23 cellular contexts compared by ENCODE assay signal in genomic region chr1:54222711-54223110, GRCh38. TPM values are rescaled to one million over a fixed set of nuclear protein-coding genes. Genes with fewer than 3 reads are reported as not detected.
DNase-seq lines count a peak whose midpoint lies in the region; ATAC-seq and TF ChIP-seq lines count a peak whose summit lies in the region.
"Had no signal": no experiment of that assay in that cellular context is flagged by ENCODE, and none has a peak within 500 bp of the region (broad histone marks: within the 10 kb centered on the region; RNA-seq: fewer than 3 reads in every experiment).

No MANE protein-coding gene starts in this region.

- peak overlapping the region; percentile 33 for H3K27ac Mint-ChIP-seq in activated naive CD4-positive, alpha-beta T cell treated with anti-CD3 and anti-CD28 coated beads, Interleukin-2, amount 10 ng/mL, durations not matched to agents 7 days and 5 days
- H3K27ac Mint-ChIP-seq in brain (peak overlapping the region in 4 of 5 experiments; percentile 21 to 62 (median 48)), neural progenitor cell (peak overlapping the region; percentile 10), T-cell (peak overlapping the region in 1 of 2 donors; percentile 7)

- H4K20me1 ChIP-seq in neural progenitor cell (ENCODE audit: low read depth), result peaks cover 36% of the 10 kb centered on the region

- no peaks in the 10 kb centered on the region for H3K4me1 ChIP-seq in HEK293 (ENCODE audit: control insufficient read depth, insufficient read depth, low read length)
- H3K4me1 ChIP-seq in neural progenitor cell, result no peaks in the 10 kb centered on the region

- no peak overlapping the region for H3K4me2 ChIP-seq in neural progenitor cell

- H3K4me3 Mint-ChIP-seq in activated naive CD4-positive, alpha-beta T cell treated with anti-CD3 and anti-CD28 coated beads, Interleukin-2, amount 10 ng/mL, durations not matched to agents 7 days and 5 days, result no peak overlapping the region
- H3K4me3 Mint-ChIP-seq in brain, result no peak overlapping the region
- H3K4me3 Mint-ChIP-seq in neural progenitor cell, result no peak overlapping the region
- no peak overlapping the region for H3K4me3 Mint-ChIP-seq in T-cell
- H3K4me3 Mint-ChIP-seq: CD14-positive monocyte, memory B cell had no signal

- peaks cover 10% of the 10 kb centered on the region for H3F3A ChIP-seq in neural progenitor cell (ENCODE audit: low read depth)

- in situ Hi-C loops in brain microvascular endothelial cell (cut with HindIII; ENCODE audit: low pct_ligation_motif_present, low sequenced_read_pairs), result no loop called here

- DNase-seq in activated naive CD4-positive, alpha-beta T cell treated with anti-CD3 and anti-CD28 coated beads, Interleukin-2, amount 10 ng/mL, durations not matched to agents 7 days and 5 days, result no peak
- no peak for DNase-seq in activated naive CD4-positive, alpha-beta T cell treated with Interleukin-2 at 50 U/mL for 16 hours
- no peak for DNase-seq in neural progenitor cell (ENCODE audit: low spot score)
- no peak for DNase-seq in brain microvascular endothelial cell
- no peak for DNase-seq in globus pallidus (ENCODE audit: low spot score)
- DNase-seq in T-cell, result no peak
- DNase-seq: activated CD4-positive, CD25-positive, alpha-beta regulatory T cell; cortex of kidney; head of caudate nucleus; KBM-7; left cardiac atrium; NCI-H1436; NCI-H524 treated with DMSO at 0.1 percent for 48 hours; sigmoid colon; stimulated activated CD8-positive, alpha-beta memory T cell treated with anti-CD3 and anti-CD28 coated beads, Interleukin-4, amount 100 ng/mL, for 48 hours; T-helper 9 cell had no signal

- H3K4me1 Mint-ChIP-seq in activated naive CD4-positive, alpha-beta T cell treated with anti-CD3 and anti-CD28 coated beads, Interleukin-2, amount 10 ng/mL, durations not matched to agents 7 days and 5 days, result peaks cover 2% of the 10 kb centered on the region
- H3K4me1 Mint-ChIP-seq in brain, result peaks cover 47% of the 10 kb centered on the region
- peaks cover 52% of the 10 kb centered on the region for H3K4me1 Mint-ChIP-seq in neural progenitor cell
- H3K4me1 Mint-ChIP-seq in T-cell, result peaks cover 0 to 15% (median 3%) of the 10 kb centered on the region in 3 donors
- H3K4me1 Mint-ChIP-seq: memory B cell had no signal

- no peak overlapping the region for H2AFZ ChIP-seq in neural progenitor cell (replicated peaks)

- peaks cover 40% of the 10 kb centered on the region for H3K36me3 Mint-ChIP-seq in activated naive CD4-positive, alpha-beta T cell treated with anti-CD3 and anti-CD28 coated beads, Interleukin-2, amount 10 ng/mL, durations not matched to agents 7 days and 5 days
- H3K36me3 Mint-ChIP-seq in brain (peaks cover 36% of the 10 kb centered on the region), neural progenitor cell (peaks cover 29% of the 10 kb centered on the region), T-cell (peaks cover 19% of the 10 kb centered on the region)

- TF ChIP-seq CTCF in HEK293 (tag by site-specific recombination; IDR thresholded peaks at IDR 0.05), result no peak
- TF ChIP-seq CTCF in brain (conservative IDR thresholded peaks at IDR 0.05), result no peak
- TF ChIP-seq CTCF in neural progenitor cell (IDR thresholded peaks at IDR 0.05), result no peak
- no peak for TF ChIP-seq CTCF in brain microvascular endothelial cell (IDR thresholded peaks at IDR 0.05; ENCODE audit: low read depth, low read length, missing control alignments)

- CTCF ChIA-PET in activated naive CD4-positive, alpha-beta T cell treated with anti-CD3 and anti-CD28 coated beads, Interleukin-2, amount 10 ng/mL, durations not matched to agents 7 days and 5 days (lab: Charles Lee), result no interaction called here
- CTCF ChIA-PET in HEK293 (lab: Yijun Ruan, JAX), result interaction anchor here (1.5 kb wide), 1 partner anchor 41 kb away, joined by 4 read pairs; no protein-coding TSS in a partner anchor
- CTCF ChIA-PET in T-cell (lab: Charles Lee), result no interaction called here

- peaks cover under 1 to 45% of the 10 kb centered on the region in 2 experiments; a peak in 1 of 3 replicates for H3K36me3 ChIP-seq in HEK293 (ENCODE audit: control insufficient read depth in 2 of 2, insufficient read depth in 1 of 2, low read length in 2 of 2)
- no peaks in the 10 kb centered on the region for H3K36me3 ChIP-seq in neural progenitor cell
- peaks cover 13% of the 10 kb centered on the region for H3K36me3 ChIP-seq in brain microvascular endothelial cell (replicated peaks)

- no peaks in the 10 kb centered on the region for H3K9me3 Mint-ChIP-seq in activated naive CD4-positive, alpha-beta T cell treated with anti-CD3 and anti-CD28 coated beads, Interleukin-2, amount 10 ng/mL, durations not matched to agents 7 days and 5 days
- H3K9me3 Mint-ChIP-seq in brain (no peaks in the 10 kb centered on the region), neural progenitor cell (no peaks in the 10 kb centered on the region), T-cell (no peaks in the 10 kb centered on the region)
- H3K9me3 Mint-ChIP-seq: CD14-positive monocyte, memory B cell had no signal

- POLR2A ChIA-PET in HEK293 (lab: Yijun Ruan, JAX) (no interaction called here), T-cell (lab: Charles Lee) (no interaction called here)

- H3K79me2 ChIP-seq in neural progenitor cell (ENCODE audit: low read depth), result no peaks in the 10 kb centered on the region

- H3K27ac ChIP-seq in HEK293 (ENCODE audit: extremely low read depth, low read depth, low read length), result no peak overlapping the region
- H3K27ac ChIP-seq in neural progenitor cell, result no peak overlapping the region
- H3K27ac ChIP-seq in brain microvascular endothelial cell, result no peak overlapping the region
- H3K27ac ChIP-seq: sigmoid colon, suprapubic skin, vagina had no signal

- no peak overlapping the region for H3K4me3 ChIP-seq in HEK293 (ENCODE audit: low read depth, low read length)
- no peak overlapping the region for H3K4me3 ChIP-seq in neural progenitor cell
- H3K4me3 ChIP-seq in brain microvascular endothelial cell (ENCODE audit: low read depth, low read length), result no peak overlapping the region
- H3K4me3 ChIP-seq: GM12878, sigmoid colon, suprapubic skin, vagina had no signal

- ATAC-seq in T-cell (replicated peaks in 1 of 4), result no peak
- ATAC-seq: GM12878, left cardiac atrium had no signal

- no peaks in the 10 kb centered on the region for H3K27me3 Mint-ChIP-seq in activated naive CD4-positive, alpha-beta T cell treated with anti-CD3 and anti-CD28 coated beads, Interleukin-2, amount 10 ng/mL, durations not matched to agents 7 days and 5 days
- H3K27me3 Mint-ChIP-seq in brain (no peaks in the 10 kb centered on the region), neural progenitor cell (ENCODE audit: insufficient read depth, low read depth) (peaks cover 5% of the 10 kb centered on the region), T-cell (no peaks in the 10 kb centered on the region)
- H3K27me3 Mint-ChIP-seq: memory B cell had no signal

- H3K9ac ChIP-seq in neural progenitor cell, result no peak overlapping the region

- H3K27me3 ChIP-seq in neural progenitor cell (no peaks in the 10 kb centered on the region), brain microvascular endothelial cell (replicated peaks) (no peaks in the 10 kb centered on the region)
- H3K27me3 ChIP-seq: sigmoid colon, suprapubic skin, vagina had no signal

- no peaks in the 10 kb centered on the region for H3K9me3 ChIP-seq in HEK293 (ENCODE audit: control insufficient read depth, insufficient read depth, low read depth, low read length)
- H3K9me3 ChIP-seq in neural progenitor cell (ENCODE audit: low read depth), result no peaks in the 10 kb centered on the region
- H3K9me3 ChIP-seq: sigmoid colon, suprapubic skin, vagina had no signal

TF ChIP-seq in HEK293, 187 proteins besides CTCF, POLR2A, EP300 and RAD21:
- TF ChIP-seq ZNF341 (tag by site-specific recombination; IDR thresholded peaks at IDR 0.05; ENCODE audit: low read depth) (peak; percentile 44), ZNF600 (tag by site-specific recombination; IDR thresholded peaks at IDR 0.05) (peak; percentile 42; the same call in 1 of the 2 replicates), ZNF157 (tag by site-specific recombination; IDR thresholded peaks at IDR 0.05) (peak; percentile 59), ZNF121 (tag by site-specific recombination; IDR thresholded peaks at IDR 0.05) (no peak), ZNF155 (tag by site-specific recombination; IDR thresholded peaks at IDR 0.05) (no peak), ZNF664 (tag by site-specific recombination; IDR thresholded peaks at IDR 0.05) (no peak)

RNA-seq across cellular contexts. Expression of gene MRPL37, which starts 22.7 kb away (rescaled TPM):
- 130 TPM for polyA plus RNA-seq in brain (ENCODE audit: insufficient read depth, low read depth, low replicate concordance)
- 60.4 and 93.4 TPM in 2 replicates for total RNA-seq in neural progenitor cell (ENCODE audit: low replicate concordance)
- total RNA-seq in T-cell, result 10 to 100 TPM; 27.4 to 45.7 (median 40.6) TPM

RNA-seq across cellular contexts. Expression of gene CYB5RL, which starts 22.9 kb away (rescaled TPM):
- 6.1 TPM for polyA plus RNA-seq in brain (ENCODE audit: insufficient read depth, low read depth, low replicate concordance)
- total RNA-seq in neural progenitor cell (ENCODE audit: low replicate concordance) (6.4 and 9.0 TPM in 2 replicates), T-cell (10 to 100 TPM in 3 of 5 donors, 1 to 10 TPM in 2; 5.7 to 11.5 (median 10.0) TPM)
